Comparison of ENCODE assay signal across 20 cellular contexts in genomic region chrX:100926453-100926852, GRCh38. TPM values are rescaled to one million over a fixed set of nuclear protein-coding genes. Genes with fewer than 3 reads are reported as not detected.
"Had no signal": no experiment of that assay in that cellular context is flagged by ENCODE, and none has a peak within 500 bp of the region (broad histone marks: within the 10 kb centered on the region; RNA-seq: fewer than 3 reads in every experiment).

No MANE protein-coding gene starts in this region.

- H3K36me3 ChIP-seq: brain microvascular endothelial cell, gastrocnemius medialis, left lung, right atrium auricular region, upper lobe of right lung had no signal

- H3K4me3 ChIP-seq: gastrocnemius medialis, right atrium auricular region, SK-N-MC, upper lobe of right lung had no signal

- DNase-seq: activated CD4-positive, alpha-beta T cell treated with anti-CD3 and anti-CD28 coated beads, Interleukin-2, amount 50 U/mL, for 4 hours; activated CD4-positive, CD25-positive, alpha-beta regulatory T cell treated with anti-CD3 and anti-CD28 coated beads, Interleukin-2, amount 50 U/mL, for 72 hours; activated T-cell treated with anti-CD3 and anti-CD28 coated beads, Interleukin-2, amount 50 U/mL, for 1 hour; brain microvascular endothelial cell; cerebellar nuclear complex; effector CD8-positive, alpha-beta T cell; gastrocnemius medialis; kidney; left lung; mesenchymal stem cell; nucleus accumbens; small intestine; stimulated activated CD4-positive, alpha-beta T cell treated with anti-CD3 and anti-CD28 coated beads, Interleukin-4, amount 100 ng/mL, for 4 hours; stimulated activated CD8-positive, alpha-beta memory T cell treated with anti-CD3 and anti-CD28 coated beads, Interleukin-4, amount 100 ng/mL, for 48 hours; stimulated activated naive CD8-positive, alpha-beta T cell treated with anti-CD3 and anti-CD28 coated beads, Interleukin-15, Interleukin-2, amounts not matched to agents 100 U/mL and 50 U/mL, for 24 hours; T-helper 9 cell; upper lobe of right lung had no signal

- H3K27ac ChIP-seq: brain microvascular endothelial cell, epithelial cell of prostate, gastrocnemius medialis, left lung, right atrium auricular region, SK-N-MC, upper lobe of right lung had no signal

- H3K27me3 ChIP-seq: brain microvascular endothelial cell, right atrium auricular region, upper lobe of right lung had no signal

- H3K4me1 ChIP-seq: gastrocnemius medialis, left lung, upper lobe of right lung had no signal

- H3K9me3 ChIP-seq: gastrocnemius medialis, left lung, right atrium auricular region, upper lobe of right lung had no signal

RNA-seq across cellular contexts. Expression of gene ARL13A, which starts 43.1 kb away (rescaled TPM):
- polyA plus RNA-seq: small intestine had no signal

RNA-seq across cellular contexts. Expression of gene NOX1, which starts 52.3 kb away (rescaled TPM):
- polyA plus RNA-seq: small intestine had no signal
